ENCODE assay signal across 20 cellular contexts in genomic region chr22:31095637-31096249, GRCh38. TPM values are rescaled to one million over a fixed set of nuclear protein-coding genes. Genes with fewer than 3 reads are reported as not detected.
"Had no signal": no experiment of that assay in that cellular context is flagged by ENCODE, and none has a peak within 500 bp of the region (broad histone marks: within the 10 kb centered on the region; RNA-seq: fewer than 3 reads in every experiment).

No MANE protein-coding gene starts in this region.

- H3K4me3 ChIP-seq: colonic mucosa, skin epidermis, suprapubic skin, upper lobe of right lung had no signal

- H3K4me1 ChIP-seq: colonic mucosa, upper lobe of right lung had no signal

- DNase-seq: activated CD4-positive, alpha-beta T cell treated with anti-CD3 and anti-CD28 coated beads for 36 hours; activated CD8-positive, alpha-beta memory T cell treated with anti-CD3 and anti-CD28 coated beads, Interleukin-2, amount 50 U/mL, for 4 hours; activated CD8-positive, alpha-beta T cell treated with anti-CD3 and anti-CD28 coated beads, Interleukin-2, amount 10 ng/mL, durations not matched to agents 7 days and 5 days; activated gamma-delta T cell; activated T-cell treated with anti-CD3 and anti-CD28 coated beads, Interleukin-2, amount 50 U/mL, for 48 hours; central memory CD4-positive, alpha-beta T cell; colonic mucosa; effector memory CD4-positive, alpha-beta T cell; naive thymus-derived CD4-positive, alpha-beta T cell; stimulated activated CD4-positive, alpha-beta T cell treated with anti-CD3 and anti-CD28 coated beads, Interleukin-15, amount 100 ng/mL, for 24 hours; stimulated activated CD4-positive, alpha-beta T cell treated with anti-CD3 and anti-CD28 coated beads, Interleukin-4, amount 100 ng/mL, for 1 hour; stimulated activated naive CD4-positive, alpha-beta T cell; upper lobe of right lung; WERI-Rb-1 had no signal

- H3K36me3 Mint-ChIP-seq: activated naive CD4-positive, alpha-beta T cell treated with anti-CD3 and anti-CD28 coated beads, Interleukin-2, amount 50 U/mL, for 72 hours had no signal

- H3K27ac ChIP-seq: colonic mucosa, epithelial cell of prostate, skin epidermis, suprapubic skin, upper lobe of right lung, WERI-Rb-1 had no signal

- H3K9me3 Mint-ChIP-seq: activated naive CD4-positive, alpha-beta T cell treated with anti-CD3 and anti-CD28 coated beads, Interleukin-2, amount 50 U/mL, for 72 hours; naive thymus-derived CD4-positive, alpha-beta T cell; T-helper 1 cell treated with Interleukin-12 subunit alpha and Interleukin-12 subunit beta and Interleukin-4 antibody, amounts not matched to agents 30 μg/mL and 1 μg/mL, for 36 hours had no signal

- H3K27ac Mint-ChIP-seq: activated CD4-positive, alpha-beta T cell treated with anti-CD3 and anti-CD28 coated beads for 36 hours; activated CD8-positive, alpha-beta T cell treated with anti-CD3 and anti-CD28 coated beads, Interleukin-2, amount 10 ng/mL, durations not matched to agents 7 days and 5 days; naive thymus-derived CD4-positive, alpha-beta T cell; T-helper 1 cell treated with Interleukin-12 subunit alpha and Interleukin-12 subunit beta and Interleukin-4 antibody, amounts not matched to agents 30 μg/mL and 1 μg/mL, for 36 hours had no signal

- H3K9me3 ChIP-seq: colonic mucosa, suprapubic skin, upper lobe of right lung had no signal

- H3K4me1 Mint-ChIP-seq: activated CD4-positive, alpha-beta T cell treated with anti-CD3 and anti-CD28 coated beads for 36 hours had no signal

- H3K4me3 Mint-ChIP-seq: activated CD4-positive, alpha-beta T cell treated with anti-CD3 and anti-CD28 coated beads for 36 hours; activated CD8-positive, alpha-beta T cell treated with anti-CD3 and anti-CD28 coated beads, Interleukin-2, amount 10 ng/mL, durations not matched to agents 7 days and 5 days; naive thymus-derived CD4-positive, alpha-beta T cell; T-helper 1 cell treated with Interleukin-12 subunit alpha and Interleukin-12 subunit beta and Interleukin-4 antibody, amounts not matched to agents 30 μg/mL and 1 μg/mL, for 36 hours had no signal

- H3K27me3 ChIP-seq: colonic mucosa, suprapubic skin, upper lobe of right lung had no signal

- H3K27me3 Mint-ChIP-seq: activated CD4-positive, alpha-beta T cell treated with anti-CD3 and anti-CD28 coated beads for 36 hours; naive thymus-derived CD4-positive, alpha-beta T cell had no signal

- ATAC-seq: activated CD4-positive, alpha-beta T cell treated with anti-CD3 and anti-CD28 coated beads for 36 hours; activated CD8-positive, alpha-beta T cell treated with anti-CD3 and anti-CD28 coated beads, Interleukin-2, amount 10 ng/mL, durations not matched to agents 7 days and 5 days; activated naive CD4-positive, alpha-beta T cell treated with anti-CD3 and anti-CD28 coated beads, Interleukin-2, amount 50 U/mL, for 72 hours; naive thymus-derived CD4-positive, alpha-beta T cell; upper lobe of right lung had no signal

RNA-seq across cellular contexts. Expression of gene INPP5J, which starts 27.0 kb away (rescaled TPM):
- total RNA-seq: activated CD8-positive, alpha-beta T cell treated with anti-CD3 and anti-CD28 coated beads, Interleukin-2, amount 10 ng/mL, durations not matched to agents 7 days and 5 days had no signal

RNA-seq across cellular contexts. Expression of gene PLA2G3, which starts 44.6 kb away (rescaled TPM):
- total RNA-seq: activated CD4-positive, alpha-beta T cell treated with anti-CD3 and anti-CD28 coated beads for 36 hours; activated CD8-positive, alpha-beta T cell treated with anti-CD3 and anti-CD28 coated beads, Interleukin-2, amount 10 ng/mL, durations not matched to agents 7 days and 5 days; activated naive CD4-positive, alpha-beta T cell treated with anti-CD3 and anti-CD28 coated beads, Interleukin-2, amount 50 U/mL, for 72 hours; lung microvascular endothelial cell; naive thymus-derived CD4-positive, alpha-beta T cell had no signal
